ENCODE assay signal across 26 cellular contexts in the genomic region with DNA sequence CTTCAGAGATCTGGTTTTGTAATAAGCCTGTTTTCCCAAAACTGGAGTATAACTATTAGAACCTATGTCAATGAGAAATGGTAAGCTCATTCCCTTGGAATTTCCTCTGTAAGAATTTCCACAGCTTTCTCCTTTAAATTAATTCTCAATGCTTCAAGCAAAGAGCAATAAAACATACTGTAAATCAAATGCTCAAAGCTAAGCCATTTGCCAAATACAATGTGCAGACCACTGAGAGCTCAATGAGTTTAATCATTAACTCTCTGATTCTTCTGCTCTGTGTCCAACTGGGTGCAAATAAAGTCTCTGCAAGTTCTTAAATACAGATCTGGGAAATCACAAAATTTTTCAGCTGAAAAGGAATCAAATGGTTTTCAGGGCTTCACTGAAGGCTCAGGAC.
DNase-seq lines count a peak whose midpoint lies in the region; ATAC-seq and TF ChIP-seq lines count a peak whose summit lies in the region.
"Had no signal": no experiment of that assay in that cellular context is flagged by ENCODE, and none has a peak within 500 bp of the region (broad histone marks: within the 10 kb centered on the region; RNA-seq: fewer than 3 reads in every experiment).

No MANE protein-coding gene starts in this region.

- TF ChIP-seq CTCF in astrocyte of the spinal cord (IDR thresholded peaks at IDR 0.05; ENCODE audit: low read depth, low read length) (no peak), kidney epithelial cell (IDR thresholded peaks at IDR 0.05; ENCODE audit: insufficient read depth, low read length, poor library complexity, severe bottlenecking) (no peak), thoracic aorta (IDR thresholded peaks at IDR 0.05) (no peak)

- in situ Hi-C loops in astrocyte of the spinal cord (cut with HindIII; ENCODE audit: low sequenced_read_pairs), result no loop called here

- H3K4me1 ChIP-seq in thoracic aorta (ENCODE audit: control insufficient read depth in 1 of 2, low read depth in 2 of 2) (peaks cover 12 to 44% of the 10 kb centered on the region in 2 donors), Karpas-422 (ENCODE audit: low read length) (no peaks in the 10 kb centered on the region)
- H3K4me1 ChIP-seq: sigmoid colon, tibial nerve had no signal

- intact Hi-C loops in left colon (cut with DNase I, micrococcal nuclease), result no loop called here

- no peak overlapping the region for H3K9ac ChIP-seq in Karpas-422 (ENCODE audit: low read length)

- ATAC-seq in thoracic aorta (ENCODE audit: insufficient number of reproducible peaks, low FRiP score, low read depth) (no peak), left colon (no peak)
- no peak for ATAC-seq in activated CD4-positive, CD25-positive, alpha-beta regulatory T cell treated with anti-CD3 and anti-CD28 coated beads, Interleukin-2, amount 50 U/mL, for 24 hours
- ATAC-seq: left ventricle myocardium superior, PC-3 had no signal

- no peak overlapping the region for H2AFZ ChIP-seq in Karpas-422 (ENCODE audit: low read length)

- H3K36me3 ChIP-seq in kidney epithelial cell (ENCODE audit: control insufficient read depth, insufficient read depth, low read length), result no peaks in the 10 kb centered on the region
- no peaks in the 10 kb centered on the region for H3K36me3 ChIP-seq in thoracic aorta
- H3K36me3 ChIP-seq in Karpas-422 (ENCODE audit: insufficient read depth, low read length), result no peaks in the 10 kb centered on the region
- H3K36me3 ChIP-seq: sigmoid colon had no signal

- H3K27ac ChIP-seq in thoracic aorta (peak overlapping the region; percentile 33 to 45), Karpas-422 (ENCODE audit: low read length) (no peak overlapping the region)
- H3K27ac ChIP-seq: sigmoid colon, tibial nerve had no signal

- H3K27me3 ChIP-seq in kidney epithelial cell (ENCODE audit: control insufficient read depth, insufficient read depth, low read length) (no peaks in the 10 kb centered on the region), thoracic aorta (replicated peaks; ENCODE audit: insufficient read depth) (no peaks in the 10 kb centered on the region), Karpas-422 (ENCODE audit: low read length) (no peaks in the 10 kb centered on the region)
- H3K27me3 ChIP-seq: sigmoid colon, tibial nerve had no signal

- DNase-seq in GM03348 (ENCODE audit: low spot score), result peak; percentile 16
- DNase-seq in astrocyte of the spinal cord (ENCODE audit: low read depth, low spot score), result peak; percentile 15
- DNase-seq in kidney epithelial cell (ENCODE audit: low read depth), result peak; percentile 23
- no peak for DNase-seq in thoracic aorta (ENCODE audit: low spot score)
- no peak for DNase-seq in left colon
- no peak for DNase-seq in Karpas-422
- DNase-seq: activated CD4-positive, CD25-positive, alpha-beta regulatory T cell; activated effector memory CD4-positive, alpha-beta T cell treated with anti-CD3 and anti-CD28 coated beads, Interleukin-2, amount 50 U/mL, for 16 hours; activated T-cell treated with anti-CD3 and anti-CD28 coated beads, Interleukin-2, amount 50 U/mL, for 24 hours; C1 segment of cervical spinal cord; COR-L47; GDM1; H7; immature natural killer cell; Kasumi-1; left ventricle myocardium superior; NCI-H1417 treated with DMSO at 0.1 percent for 48 hours; NCI-H2081 treated with DMSO at 0.1 percent for 48 hours; NCI-H226; NCI-H69; PC-3; posterior cingulate gyrus; sigmoid colon; stimulated activated CD4-positive, alpha-beta T cell treated with anti-CD3 and anti-CD28 coated beads, Interleukin-4, amount 100 ng/mL, for 4 hours had no signal

- H3K4me3 ChIP-seq in astrocyte of the spinal cord (ENCODE audit: low read depth, low read length), result no peak overlapping the region
- H3K4me3 ChIP-seq in kidney epithelial cell (ENCODE audit: low read depth, low read length), result no peak overlapping the region
- H3K4me3 ChIP-seq in thoracic aorta, result no peak overlapping the region
- H3K4me3 ChIP-seq in Karpas-422 (ENCODE audit: low read length), result no peak overlapping the region
- H3K4me3 ChIP-seq: sigmoid colon, tibial nerve had no signal

- H3K79me2 ChIP-seq in Karpas-422 (ENCODE audit: low read length), result no peaks in the 10 kb centered on the region

- no peak overlapping the region for H3K4me2 ChIP-seq in Karpas-422 (ENCODE audit: low read depth, low read length, poor library complexity, severe bottlenecking)

- H3K9me2 ChIP-seq in Karpas-422 (replicated peaks; ENCODE audit: insufficient read depth, low read length), result no peaks in the 10 kb centered on the region

- H3K9me3 ChIP-seq in thoracic aorta, result no peaks in the 10 kb centered on the region
- H3K9me3 ChIP-seq in Karpas-422 (ENCODE audit: low read length), result no peaks in the 10 kb centered on the region

- H4K20me1 ChIP-seq in Karpas-422 (ENCODE audit: insufficient read depth, low read depth, low read length), result no peaks in the 10 kb centered on the region

Comparison
In these comparisons a context has a peak if more than half of its experiments do, and no peak if none do; other contexts are left out.
1. DNase-seq: peak in GM03348 (single experiment), astrocyte of the spinal cord (single experiment) and kidney epithelial cell (single experiment); none in thoracic aorta (single experiment), left colon (0 of 2) and Karpas-422 (single experiment).